1 cellular context compared by ENCODE assay signal in genomic region chr20:23550227-23550626, GRCh38.
TF ChIP-seq lines count a peak whose summit lies in the region.

No MANE protein-coding gene starts in this region.

TF ChIP-seq in H1, 55 proteins besides CTCF, POLR2A, EP300 and RAD21:
- TF ChIP-seq HDAC6 (IDR thresholded peaks at IDR 0.05; ENCODE audit: low read depth, low read length) = no peak
- no peak for TF ChIP-seq SAP30 (IDR thresholded peaks at IDR 0.05; ENCODE audit: insufficient read depth, insufficient replicate concordance, low read length)
- TF ChIP-seq CHD1 (IDR thresholded peaks at IDR 0.05; ENCODE audit: low read depth, low read length) = no peak
- TF ChIP-seq SUZ12 (IDR thresholded peaks at IDR 0.05; ENCODE audit: low read length) = no peak
- TF ChIP-seq GABPA (IDR thresholded peaks at IDR 0.05; ENCODE audit: borderline replicate concordance, insufficient read depth, low read length) = no peak
- TF ChIP-seq SRF (IDR thresholded peaks at IDR 0.05; ENCODE audit: low read depth, low read length) = no peak
- TF ChIP-seq RNF2 (IDR thresholded peaks at IDR 0.05; ENCODE audit: borderline replicate concordance, low read depth, low read length, missing control alignments, poor library complexity, severe bottlenecking) = no peak
- TF ChIP-seq TBP (IDR thresholded peaks at IDR 0.05; ENCODE audit: low read depth, low read length) = no peak
- no peak for TF ChIP-seq CBX5 (IDR thresholded peaks at IDR 0.05; ENCODE audit: low read depth, low read length)
- TF ChIP-seq POLR2AphosphoS5 (IDR thresholded peaks at IDR 0.05; ENCODE audit: low read depth, low read length) = no peak
